ENCODE assay signal across 24 cellular contexts in genomic region chr12:18942669-18943068, GRCh38.
DNase-seq lines count a peak whose midpoint lies in the region; ATAC-seq, FAIRE-seq and TF ChIP-seq lines count a peak whose summit lies in the region.
"Had no signal": no experiment of that assay in that cellular context is flagged by ENCODE, and none has a peak within 500 bp of the region (broad histone marks: within the 10 kb centered on the region; RNA-seq: fewer than 3 reads in every experiment).

No MANE protein-coding gene starts in this region.

- H3K79me2 ChIP-seq in HepG2 (ENCODE audit: insufficient read depth, low read length) = no peaks in the 10 kb centered on the region
- H3K79me2 ChIP-seq in K562 (ENCODE audit: control insufficient read depth, insufficient read depth, low read length) = no peaks in the 10 kb centered on the region

- intact Hi-C loops in HepG2 (cut with micrococcal nuclease; ENCODE audit: unreplicated experiment) (no loop called here), right lobe of liver (cut with DNase I) (no loop called here), K562 (cut with micrococcal nuclease) (no loop called here)

- H3K4me2 ChIP-seq in HepG2 (ENCODE audit: low read depth, low read length) = no peak overlapping the region
- no peak overlapping the region for H3K4me2 ChIP-seq in K562 (ENCODE audit: insufficient read depth, low read length)
- H3K4me2 ChIP-seq: BLaER1 treated with 17β-estradiol and CSF1 and Interleukin-3, amounts not matched to agents 10 nM and 100 nM had no signal

- in situ Hi-C loops in HepG2 (cut with HindIII; ENCODE audit: extremely low pct_ligation_motif_present, low pct_unique_long_range_greater_than_20kb) = no loop called here
- in situ Hi-C loops in K562 (cut with MboI) = no loop called here

- H3K9ac ChIP-seq in HepG2 (ENCODE audit: insufficient read depth, low read depth, low read length) (no peak overlapping the region), K562 (ENCODE audit: insufficient read depth in 1 of 2, low read depth in 2 of 2, low read length in 2 of 2) (no peak overlapping the region)
- H3K9ac ChIP-seq: BLaER1 treated with 17β-estradiol and CSF1 and Interleukin-3, amounts not matched to agents 10 nM and 100 nM had no signal

- POLR2A ChIA-PET in HepG2 (lab: Yijun Ruan, JAX) = no interaction called here
- POLR2A ChIA-PET in K562 (lab: Yijun Ruan, JAX) = no interaction called here

- TF ChIP-seq POLR2A in HepG2 (IDR thresholded peaks at IDR 0.05; ENCODE audit: insufficient read depth in 1 of 2, low read depth in 2 of 2, low read length in 2 of 2) (no peak), right lobe of liver (IDR thresholded peaks at IDR 0.05) (no peak), K562 (conservative IDR thresholded peaks at IDR 0.05) (no peak)

- H3K27me3 ChIP-seq in HepG2 (ENCODE audit: control insufficient read depth in 1 of 2, insufficient read depth in 2 of 2, low read length in 2 of 2) = no peaks in the 10 kb centered on the region
- H3K27me3 ChIP-seq in right lobe of liver = no peaks in the 10 kb centered on the region
- H3K27me3 ChIP-seq in K562 (ENCODE audit: control insufficient read depth in 2 of 2, insufficient read depth in 2 of 2, low read length in 2 of 2) = no peaks in the 10 kb centered on the region
- H3K27me3 ChIP-seq: BE2C; BLaER1 treated with 17β-estradiol and CSF1 and Interleukin-3, amounts not matched to agents 10 nM and 100 nM had no signal

- H3K36me3 ChIP-seq in HepG2 (replicated peaks in 1 of 2; ENCODE audit: control insufficient read depth in 1 of 2, insufficient read depth in 2 of 2, low read length in 2 of 2) (no peaks in the 10 kb centered on the region), right lobe of liver (no peaks in the 10 kb centered on the region), K562 (ENCODE audit: control insufficient read depth, insufficient read depth, low read length) (no peaks in the 10 kb centered on the region)
- H3K36me3 ChIP-seq: BE2C; BLaER1 treated with 17β-estradiol and CSF1 and Interleukin-3, amounts not matched to agents 10 nM and 100 nM had no signal

- ATAC-seq in HepG2 (no peak), right lobe of liver (no peak), K562 (no peak)
- ATAC-seq: GM12878, HCT116 had no signal

- H4K20me1 ChIP-seq in HepG2 (ENCODE audit: insufficient read depth, low read length) = no peaks in the 10 kb centered on the region
- no peaks in the 10 kb centered on the region for H4K20me1 ChIP-seq in K562 (replicated peaks; ENCODE audit: control insufficient read depth, insufficient read depth, low read length)
- H4K20me1 ChIP-seq: BLaER1 treated with 17β-estradiol and CSF1 and Interleukin-3, amounts not matched to agents 10 nM and 100 nM had no signal

- CTCF ChIA-PET in HepG2 (lab: Yijun Ruan, JAX; ENCODE audit: low intra/inter-chr PET ratio, low total read pairs) = no interaction called here
- CTCF ChIA-PET in K562 (lab: Yijun Ruan, JAX; ENCODE audit: low intra/inter-chr PET ratio) = no interaction called here

- DNase-seq in HepG2 (ENCODE audit: low spot score) = no peak
- no peak for DNase-seq in right lobe of liver
- DNase-seq in K562 (ENCODE audit: extremely low read depth in 1 of 4, low spot score in 3 of 4) = no peak
- DNase-seq in putamen (ENCODE audit: low spot score) = peak; percentile 31
- DNase-seq in HPDE6-E6E7 (ENCODE audit: extremely low spot score) = no peak
- DNase-seq in stimulated activated CD4-positive, alpha-beta T cell treated with anti-CD3 and anti-CD28 coated beads, Interleukin-2, amount 100 ng/mL, for 48 hours = no peak
- DNase-seq: ACHN; AML-193; BE2C; CD4-positive, alpha-beta T cell; CD8-positive, alpha-beta memory T cell; DMS 273 treated with DMSO at 0.1 percent for 48 hours; DMS79; EL; GDM1; GOT3; H7 had no signal

- H3K9me3 ChIP-seq in HepG2 (ENCODE audit: low read length) (no peaks in the 10 kb centered on the region), right lobe of liver (no peaks in the 10 kb centered on the region), K562 (replicated peaks; ENCODE audit: control insufficient read depth, insufficient read depth, low read depth, low read length) (no peaks in the 10 kb centered on the region)
- H3K9me3 ChIP-seq: BE2C; BLaER1 treated with 17β-estradiol and CSF1 and Interleukin-3, amounts not matched to agents 10 nM and 100 nM had no signal

- H2AFZ ChIP-seq in HepG2 (ENCODE audit: low read length) (no peak overlapping the region), K562 (ENCODE audit: low read depth, low read length) (no peak overlapping the region)

- TF ChIP-seq EP300 in HepG2 (IDR thresholded peaks at IDR 0.05; ENCODE audit: low read depth in 2 of 2, low read length in 2 of 2) (no peak), HepG2 (CRISPR knock-in tag; IDR thresholded peaks at IDR 0.05; ENCODE audit: borderline replicate concordance) (no peak), K562 (IDR thresholded peaks at IDR 0.05; ENCODE audit: low read length) (no peak)

- no peaks in the 10 kb centered on the region for H3K9me1 ChIP-seq in K562 (ENCODE audit: control insufficient read depth, insufficient read depth, low read length)

- H3K4me3 ChIP-seq in HepG2 (replicated peaks in 1 of 3; ENCODE audit: insufficient read depth in 1 of 3, low read depth in 2 of 3, low read length in 3 of 3) = no peak overlapping the region
- no peak overlapping the region for H3K4me3 ChIP-seq in right lobe of liver
- H3K4me3 ChIP-seq in K562 = no peak overlapping the region
- H3K4me3 ChIP-seq: BLaER1 treated with 17β-estradiol and CSF1 and Interleukin-3, amounts not matched to agents 10 nM and 100 nM; GM12878 had no signal

- TF ChIP-seq CTCF in HepG2 (CRISPR knock-in tag; IDR thresholded peaks at IDR 0.05) (no peak), right lobe of liver (IDR thresholded peaks at IDR 0.05) (no peak), K562 (IDR thresholded peaks at IDR 0.05 in 2 of 3, conservative IDR thresholded peaks at IDR 0.05 in 1 of 3; ENCODE audit: insufficient read depth in 2 of 3, low read depth in 1 of 3, low read length in 3 of 3) (no peak)

- TF ChIP-seq RAD21 in HepG2 (CRISPR knock-in tag; IDR thresholded peaks at IDR 0.05) (no peak), K562 (CRISPR knock-in tag; conservative IDR thresholded peaks at IDR 0.05 in 1 of 2, IDR thresholded peaks at IDR 0.05 in 1 of 2) (no peak)

- FAIRE-seq in HepG2 (lab: Jason Lieb, UNC) = no peak
- FAIRE-seq in K562 (lab: Jason Lieb, UNC) = no peak
- FAIRE-seq: A204.1, D721Med, GM12878, GM19239 had no signal

- 45% methylated on average over 2 of the region's 2 CpGs for WGBS in HepG2 (ENCODE audit: low lambda C conversion rate)
- 82% methylated on average over 2 of the region's 2 CpGs for WGBS in right lobe of liver (ENCODE audit: insufficient coverage, low coverage, low lambda C conversion rate, missing lambda C conversion rate)
- WGBS in K562 (ENCODE audit: insufficient coverage, low coverage, missing lambda C conversion rate) = 33% methylated on average over 2 of the region's 2 CpGs

- H3K27ac ChIP-seq in HepG2 (ENCODE audit: extremely low read length, insufficient read depth, low read length) = no peak overlapping the region
- H3K27ac ChIP-seq in right lobe of liver = no peak overlapping the region
- no peak overlapping the region for H3K27ac ChIP-seq in K562 (ENCODE audit: extremely low read depth, low read depth, low read length)
- H3K27ac ChIP-seq: 22Rv1; BLaER1 treated with 17β-estradiol and CSF1 and Interleukin-3, amounts not matched to agents 10 nM and 100 nM had no signal

- H3K4me1 ChIP-seq in HepG2 (ENCODE audit: insufficient read depth, low read length) (no peaks in the 10 kb centered on the region), right lobe of liver (no peaks in the 10 kb centered on the region), K562 (replicated peaks in 1 of 2; ENCODE audit: control insufficient read depth in 2 of 2, insufficient read depth in 2 of 2, low read length in 2 of 2) (no peaks in the 10 kb centered on the region)
- H3K4me1 ChIP-seq: BLaER1 treated with 17β-estradiol and CSF1 and Interleukin-3, amounts not matched to agents 10 nM and 100 nM had no signal

- BruUV-seq in HepG2 (replicated peaks; lab: Mats Ljungman, UMichigan) (no TSS peak), K562 (replicated peaks; lab: Mats Ljungman, UMichigan) (no TSS peak)

TF ChIP-seq in HepG2, 621 proteins besides CTCF, POLR2A, EP300 and RAD21:
- TF ChIP-seq MAFF (IDR thresholded peaks at IDR 0.05; ENCODE audit: low read depth, low read length) = peak; percentile 77
- no peak for TF ChIP-seq ATM (IDR thresholded peaks at IDR 0.05; ENCODE audit: borderline replicate concordance)
- no peak for TF ChIP-seq TMF1 (CRISPR knock-in tag; IDR thresholded peaks at IDR 0.05; ENCODE audit: low read depth)
- no peak for TF ChIP-seq HOXA5 (CRISPR knock-in tag; IDR thresholded peaks at IDR 0.05)
- TF ChIP-seq MAFK (conservative IDR thresholded peaks at IDR 0.05 in 1 of 2, IDR thresholded peaks at IDR 0.05 in 1 of 2; ENCODE audit: low read length in 2 of 2) = peak; percentile 74 to 86
- no peak for TF ChIP-seq CBX5 (CRISPR knock-in tag; IDR thresholded peaks at IDR 0.05; ENCODE audit: borderline replicate concordance)
- no peak for TF ChIP-seq MIER2 (CRISPR knock-in tag; IDR thresholded peaks at IDR 0.05)
TF ChIP-seq in HepG2: peak in this region for 2.

TF ChIP-seq in K562, 482 proteins besides CTCF, POLR2A, EP300 and RAD21:
- TF ChIP-seq ZNF316 (IDR thresholded peaks at IDR 0.05) = peak; percentile 63; the same call in 1 of the 2 replicates
- TF ChIP-seq CTCFL (IDR thresholded peaks at IDR 0.05; ENCODE audit: borderline replicate concordance, insufficient read depth, low read depth, low read length, poor library complexity, severe bottlenecking) = no peak
- peak; percentile 16; the same call in 1 of the 2 replicates for TF ChIP-seq MAFF (IDR thresholded peaks at IDR 0.05; ENCODE audit: low read length)
- TF ChIP-seq MAFK (IDR thresholded peaks at IDR 0.05; ENCODE audit: low read length) = peak; percentile 14; the same call in 1 of the 2 replicates

Comparison
In these comparisons a context has a peak if more than half of its experiments do, and no peak if none do; other contexts are left out.
1. Of the 241 proteins assayed by ChIP-seq in both HepG2 and K562: peak only in HepG2: none; only in K562: none; in both: MAFF and MAFK; in neither: 239.